ENCODE assay signal across 5 cellular contexts in the genomic region with DNA sequence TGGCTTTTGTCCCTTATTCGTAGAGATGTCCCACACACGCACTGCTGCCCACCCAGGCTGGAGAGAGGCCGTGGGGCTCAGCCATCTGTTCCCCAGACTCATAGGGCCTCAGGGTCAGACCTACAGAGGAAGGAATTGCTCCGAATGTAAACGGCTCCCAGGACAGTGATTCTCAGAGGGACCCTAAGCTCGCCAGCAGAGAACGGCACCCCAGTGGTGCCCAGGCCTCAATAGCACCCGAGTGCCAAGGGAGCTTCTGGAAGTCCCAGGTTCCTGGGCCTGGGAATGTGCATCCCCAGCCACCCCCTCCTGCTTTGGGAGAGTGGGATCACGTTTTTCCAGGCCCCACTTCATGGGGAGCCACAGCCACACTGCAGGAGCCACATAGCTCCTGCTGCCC.
"Had no signal": no experiment of that assay in that cellular context is flagged by ENCODE, and none has a peak within 500 bp of the region (broad histone marks: within the 10 kb centered on the region; RNA-seq: fewer than 3 reads in every experiment).

No MANE protein-coding gene starts in this region.

- H3K9me3 ChIP-seq: HAP-1 had no signal

- H3K4me1 ChIP-seq: HAP-1 had no signal

- H3K27ac ChIP-seq: HL-60 had no signal

- H3K4me1 Mint-ChIP-seq: GM23338 had no signal

- H3K27ac Mint-ChIP-seq: GM23338, HFFc6 had no signal

- H3K4me3 Mint-ChIP-seq: GM23338, HFFc6, IgD-negative memory B cell had no signal

- DNase-seq: HFFc6 had no signal

- H3K36me3 ChIP-seq: HAP-1 had no signal

- H3K4me2 ChIP-seq: GM23338 had no signal

- H3K4me3 ChIP-seq: GM23338, HAP-1 had no signal

- H2AFZ ChIP-seq: GM23338 had no signal

- H3K36me3 Mint-ChIP-seq: IgD-negative memory B cell had no signal
